Comparison of ENCODE assay signal across 23 cellular contexts in genomic region chr15:48904758-48905157, GRCh38. TPM values are rescaled to one million over a fixed set of nuclear protein-coding genes. Genes with fewer than 3 reads are reported as not detected.
DNase-seq lines count a peak whose midpoint lies in the region; ATAC-seq, FAIRE-seq and TF ChIP-seq lines count a peak whose summit lies in the region.
"Had no signal": no experiment of that assay in that cellular context is flagged by ENCODE, and none has a peak within 500 bp of the region (broad histone marks: within the 10 kb centered on the region; RNA-seq: fewer than 3 reads in every experiment).

No MANE protein-coding gene starts in this region.

- H3K79me1 ChIP-seq in neuronal stem cell (ENCODE audit: low read depth, low read length): no peaks in the 10 kb centered on the region

- no peak overlapping the region for H3K14ac ChIP-seq in neuronal stem cell (ENCODE audit: low read length)

- ATAC-seq in activated CD4-positive, alpha-beta T cell treated with anti-CD3 and anti-CD28 coated beads for 36 hours: no peak
- no peak for ATAC-seq in K562
- ATAC-seq in GM21515 (IDR thresholded peaks at IDR 0.05; ENCODE audit: unreplicated experiment): no peak
- no peak for ATAC-seq in GM21367 (IDR thresholded peaks at IDR 0.05; ENCODE audit: unreplicated experiment)
- ATAC-seq: A549, GM23338 had no signal

- H3K36me3 ChIP-seq in K562 (ENCODE audit: control insufficient read depth, insufficient read depth, low read length) (no peaks in the 10 kb centered on the region), neuronal stem cell (replicated peaks in 1 of 2; ENCODE audit: control insufficient read depth in 2 of 2, insufficient read depth in 2 of 2, low read length in 2 of 2) (no peaks in the 10 kb centered on the region), Caco-2 (ENCODE audit: control insufficient read depth, insufficient read depth, low read length) (no peaks in the 10 kb centered on the region)

- H2BK120ac ChIP-seq in neuronal stem cell (ENCODE audit: low read depth, low read length): no peak overlapping the region

- no peak for FAIRE-seq in K562 (lab: Jason Lieb, UNC)
- FAIRE-seq: A549, GM12892, GM18507, H54 had no signal

- intact Hi-C loops in activated CD4-positive, alpha-beta T cell treated with anti-CD3 and anti-CD28 coated beads for 36 hours (cut with DNase I, micrococcal nuclease): no loop called here
- intact Hi-C loops in activated T-helper 1 cell treated with anti-CD3 and anti-CD28 coated beads, Interleukin-12 subunit alpha, Interleukin-12 subunit beta, Interleukin-2, Interleukin-4 antibody, amounts not matched to agents 30 ng/mL and 10 ng/mL and 1 ng/mL, durations not matched to agents 14 hours and 24 hours and 36 hours (cut with micrococcal nuclease): loop anchor here (2.0 kb wide), 1 partner anchor 16 kb away; no protein-coding TSS in a partner anchor
- intact Hi-C loops in K562 (cut with micrococcal nuclease): no loop called here
- intact Hi-C loops in Caco-2 (cut with micrococcal nuclease; ENCODE audit: unreplicated experiment): no loop called here

- TF ChIP-seq CTCF in K562 (IDR thresholded peaks at IDR 0.05 in 2 of 3, conservative IDR thresholded peaks at IDR 0.05 in 1 of 3; ENCODE audit: insufficient read depth in 2 of 3, low read depth in 1 of 3, low read length in 3 of 3): no peak
- no peak for TF ChIP-seq CTCF in Caco-2 (IDR thresholded peaks at IDR 0.05; ENCODE audit: insufficient read depth in 1 of 2, low read depth in 1 of 2, low read length in 1 of 2, severe bottlenecking in 1 of 2, unreplicated experiment in 1 of 2)

- CTCF ChIA-PET in activated CD4-positive, alpha-beta T cell treated with anti-CD3 and anti-CD28 coated beads for 36 hours (lab: Charles Lee): interaction anchor here (2.3 kb wide), 1 partner anchor 71 kb away, joined by 11 read pairs; no protein-coding TSS in a partner anchor
- CTCF ChIA-PET in K562 (lab: Yijun Ruan, JAX; ENCODE audit: low intra/inter-chr PET ratio): no interaction called here
- CTCF ChIA-PET in Caco-2 (lab: Charles Lee): no interaction called here

- no peak overlapping the region for H3K27ac ChIP-seq in K562 (ENCODE audit: extremely low read depth, low read depth, low read length)
- H3K27ac ChIP-seq in neuronal stem cell (replicated peaks; ENCODE audit: low read length): no peak overlapping the region
- H3K27ac ChIP-seq: 22Rv1, A549, C4-2B, HL-60 had no signal

- H3K79me2 ChIP-seq in K562 (ENCODE audit: control insufficient read depth, insufficient read depth, low read length): no peaks in the 10 kb centered on the region

- H3K4me3 ChIP-seq in K562 (no peak overlapping the region), neuronal stem cell (ENCODE audit: low read length in 2 of 2) (no peak overlapping the region), Caco-2 (ENCODE audit: low read depth, low read length) (no peak overlapping the region)
- H3K4me3 ChIP-seq: A549, GM23338 had no signal

- no peak overlapping the region for H4K8ac ChIP-seq in neuronal stem cell (ENCODE audit: low read depth, low read length)

- no peak overlapping the region for H2BK5ac ChIP-seq in neuronal stem cell (ENCODE audit: low read length)

- TF ChIP-seq POLR2A in K562 (conservative IDR thresholded peaks at IDR 0.05): no peak

- H3K4me1 ChIP-seq in K562 (replicated peaks in 1 of 2; ENCODE audit: control insufficient read depth in 2 of 2, insufficient read depth in 2 of 2, low read length in 2 of 2) (no peaks in the 10 kb centered on the region), neuronal stem cell (ENCODE audit: control insufficient read depth in 2 of 2, insufficient read depth in 1 of 2, low read depth in 1 of 2, low read length in 2 of 2) (no peaks in the 10 kb centered on the region), Caco-2 (no peaks in the 10 kb centered on the region)
- H3K4me1 ChIP-seq: A549 had no signal

- H2AFZ ChIP-seq in K562 (ENCODE audit: low read depth, low read length): no peak overlapping the region
- H2AFZ ChIP-seq in neuronal stem cell (ENCODE audit: low read length): no peak overlapping the region
- H2AFZ ChIP-seq: GM23338 had no signal

- H3K4me3 Mint-ChIP-seq in activated CD4-positive, alpha-beta T cell treated with anti-CD3 and anti-CD28 coated beads for 36 hours: no peak overlapping the region
- no peak overlapping the region for H3K4me3 Mint-ChIP-seq in activated T-helper 1 cell treated with anti-CD3 and anti-CD28 coated beads, Interleukin-12 subunit alpha, Interleukin-12 subunit beta, Interleukin-2, Interleukin-4 antibody, amounts not matched to agents 30 ng/mL and 10 ng/mL and 1 ng/mL, durations not matched to agents 14 hours and 24 hours and 36 hours
- H3K4me3 Mint-ChIP-seq in Caco-2 (ENCODE audit: unreplicated experiment): no peak overlapping the region
- H3K4me3 Mint-ChIP-seq: CD4-positive, alpha-beta T cell; GM23338; HFFc6 had no signal

- H3K9me1 ChIP-seq in K562 (ENCODE audit: control insufficient read depth, insufficient read depth, low read length): no peaks in the 10 kb centered on the region

- no peak overlapping the region for H4K91ac ChIP-seq in neuronal stem cell (ENCODE audit: low read depth, low read length, poor library complexity)

- H3K4me1 Mint-ChIP-seq in activated CD4-positive, alpha-beta T cell treated with anti-CD3 and anti-CD28 coated beads for 36 hours: peaks cover 19% of the 10 kb centered on the region
- H3K4me1 Mint-ChIP-seq in activated T-helper 1 cell treated with anti-CD3 and anti-CD28 coated beads, Interleukin-12 subunit alpha, Interleukin-12 subunit beta, Interleukin-2, Interleukin-4 antibody, amounts not matched to agents 30 ng/mL and 10 ng/mL and 1 ng/mL, durations not matched to agents 14 hours and 24 hours and 36 hours (ENCODE audit: low read depth): peaks cover 29% of the 10 kb centered on the region
- no peaks in the 10 kb centered on the region for H3K4me1 Mint-ChIP-seq in Caco-2 (ENCODE audit: low read depth, unreplicated experiment)

- no peak overlapping the region for H3K18ac ChIP-seq in neuronal stem cell (ENCODE audit: low read length)

- H3K27me3 ChIP-seq in K562 (ENCODE audit: control insufficient read depth in 2 of 2, insufficient read depth in 2 of 2, low read length in 2 of 2): no peaks in the 10 kb centered on the region
- H3K27me3 ChIP-seq in neuronal stem cell (ENCODE audit: control insufficient read depth in 3 of 3, insufficient read depth in 3 of 3, low read depth in 1 of 3, low read length in 3 of 3): no peaks in the 10 kb centered on the region
- H3K27me3 ChIP-seq in Caco-2 (replicated peaks; ENCODE audit: control insufficient read depth, insufficient read depth, low read length): no peaks in the 10 kb centered on the region

- DNase-seq in activated CD4-positive, alpha-beta T cell treated with anti-CD3 and anti-CD28 coated beads for 36 hours: no peak
- DNase-seq in activated CD4-positive, alpha-beta T cell treated with anti-CD3 and anti-CD28 coated beads, Interleukin-2, amount 50 U/mL, for 1 hour: no peak
- no peak for DNase-seq in activated T-helper 1 cell treated with anti-CD3 and anti-CD28 coated beads, Interleukin-12 subunit alpha, Interleukin-12 subunit beta, Interleukin-2, Interleukin-4 antibody, amounts not matched to agents 30 ng/mL and 10 ng/mL and 1 ng/mL, durations not matched to agents 14 hours and 24 hours and 36 hours (ENCODE audit: low spot score)
- no peak for DNase-seq in K562 (ENCODE audit: extremely low read depth in 1 of 4, low spot score in 3 of 4)
- DNase-seq in neuronal stem cell (ENCODE audit: low spot score): no peak
- no peak for DNase-seq in Caco-2
- DNase-seq: AML-193; CD4-positive, alpha-beta T cell; DMS153; DMS79; GDM1; HCEC 1CT; HFFc6 had no signal

- BruUV-seq in K562 (replicated peaks; lab: Mats Ljungman, UMichigan) (no TSS peak), Caco-2 (replicated peaks; lab: Mats Ljungman, UMichigan) (no TSS peak)

- no peak overlapping the region for H2BK12ac ChIP-seq in neuronal stem cell (ENCODE audit: low read length)

- TF ChIP-seq EP300 in K562 (IDR thresholded peaks at IDR 0.05; ENCODE audit: low read length): no peak

- peaks cover 2% of the 10 kb centered on the region for H3K27me3 Mint-ChIP-seq in activated CD4-positive, alpha-beta T cell treated with anti-CD3 and anti-CD28 coated beads for 36 hours
- peaks cover 2% of the 10 kb centered on the region for H3K27me3 Mint-ChIP-seq in activated T-helper 1 cell treated with anti-CD3 and anti-CD28 coated beads, Interleukin-12 subunit alpha, Interleukin-12 subunit beta, Interleukin-2, Interleukin-4 antibody, amounts not matched to agents 30 ng/mL and 10 ng/mL and 1 ng/mL, durations not matched to agents 14 hours and 24 hours and 36 hours (ENCODE audit: insufficient read depth)
- H3K27me3 Mint-ChIP-seq in Caco-2 (ENCODE audit: insufficient read depth, unreplicated experiment): peaks cover 7% of the 10 kb centered on the region
- H3K27me3 Mint-ChIP-seq: CD4-positive, alpha-beta T cell had no signal

- no peak overlapping the region for H3K4ac ChIP-seq in neuronal stem cell (ENCODE audit: low read length)

- no peak for TF ChIP-seq RAD21 in K562 (CRISPR knock-in tag; conservative IDR thresholded peaks at IDR 0.05 in 1 of 2, IDR thresholded peaks at IDR 0.05 in 1 of 2)

- H2AK5ac ChIP-seq in neuronal stem cell (ENCODE audit: low read depth, low read length): no peak overlapping the region

- H3K23ac ChIP-seq in neuronal stem cell (ENCODE audit: low read depth, low read length, poor library complexity): no peak overlapping the region

- no peaks in the 10 kb centered on the region for H3K36me3 Mint-ChIP-seq in activated CD4-positive, alpha-beta T cell treated with anti-CD3 and anti-CD28 coated beads for 36 hours (ENCODE audit: low read depth)
- H3K36me3 Mint-ChIP-seq in activated T-helper 1 cell treated with anti-CD3 and anti-CD28 coated beads, Interleukin-12 subunit alpha, Interleukin-12 subunit beta, Interleukin-2, Interleukin-4 antibody, amounts not matched to agents 30 ng/mL and 10 ng/mL and 1 ng/mL, durations not matched to agents 14 hours and 24 hours and 36 hours (ENCODE audit: low read depth): peaks cover 6% of the 10 kb centered on the region
- no peaks in the 10 kb centered on the region for H3K36me3 Mint-ChIP-seq in Caco-2 (ENCODE audit: insufficient read depth, unreplicated experiment)

- H3K9ac ChIP-seq in K562 (ENCODE audit: insufficient read depth in 1 of 2, low read depth in 2 of 2, low read length in 2 of 2): no peak overlapping the region
- H3K9ac ChIP-seq in neuronal stem cell (ENCODE audit: low read depth, low read length, poor library complexity): no peak overlapping the region

- H2BK15ac ChIP-seq in neuronal stem cell (ENCODE audit: low read length): no peak overlapping the region

- H3K9me3 Mint-ChIP-seq in activated CD4-positive, alpha-beta T cell treated with anti-CD3 and anti-CD28 coated beads for 36 hours (ENCODE audit: low read depth): no peaks in the 10 kb centered on the region
- peaks cover 18% of the 10 kb centered on the region for H3K9me3 Mint-ChIP-seq in activated T-helper 1 cell treated with anti-CD3 and anti-CD28 coated beads, Interleukin-12 subunit alpha, Interleukin-12 subunit beta, Interleukin-2, Interleukin-4 antibody, amounts not matched to agents 30 ng/mL and 10 ng/mL and 1 ng/mL, durations not matched to agents 14 hours and 24 hours and 36 hours
- no peaks in the 10 kb centered on the region for H3K9me3 Mint-ChIP-seq in Caco-2 (ENCODE audit: unreplicated experiment)
- H3K9me3 Mint-ChIP-seq: CD4-positive, alpha-beta T cell; GM23338; HFFc6 had no signal

- WGBS in K562 (ENCODE audit: insufficient coverage, low coverage, missing lambda C conversion rate): 36% methylated on average over 4 of the region's 4 CpGs
- whole genome bisulfite sequencing in neuronal stem cell (ENCODE audit: extremely low coverage in 2 of 2, insufficient read length in 2 of 2, insufficient replicate concordance in 1 of 2), 2 donors: no CpG with 5 or more reads among the region's 4 CpGs

- no peak overlapping the region for H3K4me2 ChIP-seq in K562 (ENCODE audit: insufficient read depth, low read length)
- peak overlapping the region; percentile 3 for H3K4me2 ChIP-seq in neuronal stem cell (ENCODE audit: insufficient read depth, low read length, poor library complexity, severe bottlenecking)
- H3K4me2 ChIP-seq: A549, GM23338 had no signal

- H4K20me1 ChIP-seq in K562 (replicated peaks; ENCODE audit: control insufficient read depth, insufficient read depth, low read length): no peaks in the 10 kb centered on the region

- in situ Hi-C loops in K562 (cut with MboI): no loop called here

- H3K27ac Mint-ChIP-seq in activated CD4-positive, alpha-beta T cell treated with anti-CD3 and anti-CD28 coated beads for 36 hours: peak overlapping the region; percentile 29
- peak overlapping the region; percentile 74 for H3K27ac Mint-ChIP-seq in activated T-helper 1 cell treated with anti-CD3 and anti-CD28 coated beads, Interleukin-12 subunit alpha, Interleukin-12 subunit beta, Interleukin-2, Interleukin-4 antibody, amounts not matched to agents 30 ng/mL and 10 ng/mL and 1 ng/mL, durations not matched to agents 14 hours and 24 hours and 36 hours
- no peak overlapping the region for H3K27ac Mint-ChIP-seq in Caco-2 (ENCODE audit: unreplicated experiment)
- H3K27ac Mint-ChIP-seq: CD4-positive, alpha-beta T cell; GM23338; HFFc6 had no signal

- no peaks in the 10 kb centered on the region for H3K9me3 ChIP-seq in K562 (replicated peaks; ENCODE audit: control insufficient read depth, insufficient read depth, low read depth, low read length)
- no peaks in the 10 kb centered on the region for H3K9me3 ChIP-seq in neuronal stem cell (replicated peaks in 1 of 2; ENCODE audit: control insufficient read depth in 2 of 2, insufficient read depth in 1 of 2, low read depth in 1 of 2, low read length in 2 of 2)
- no peaks in the 10 kb centered on the region for H3K9me3 ChIP-seq in Caco-2
- H3K9me3 ChIP-seq: A549 had no signal

- POLR2A ChIA-PET in activated CD4-positive, alpha-beta T cell treated with anti-CD3 and anti-CD28 coated beads for 36 hours (lab: Charles Lee): no interaction called here
- POLR2A ChIA-PET in K562 (lab: Yijun Ruan, JAX) (interaction anchor here (0.7 to 1.1 kb wide), 3 partner anchors 8 to 234 kb away, joined by 3 to 4 read pairs (median 3); no protein-coding TSS in a partner anchor), Caco-2 (lab: Charles Lee) (no interaction called here)

RNA-seq across cellular contexts. Expression of gene EID1, which starts 26.8 kb away (rescaled TPM):
- total RNA-seq in activated CD4-positive, alpha-beta T cell treated with anti-CD3 and anti-CD28 coated beads for 36 hours: 10 to 100 TPM; 73.6 to 82.5 TPM
- total RNA-seq in activated T-helper 1 cell treated with anti-CD3 and anti-CD28 coated beads, Interleukin-12 subunit alpha, Interleukin-12 subunit beta, Interleukin-2, Interleukin-4 antibody, amounts not matched to agents 30 ng/mL and 10 ng/mL and 1 ng/mL, durations not matched to agents 14 hours and 24 hours and 36 hours: 177 and 183 TPM in 2 replicates
- 7.1 and 20.6 TPM in 2 replicates for total RNA-seq in K562 (2011; cell fraction: chromatin; rRNA removed; ENCODE audit: low replicate concordance)
- 10.7 and 13.6 TPM in 2 replicates for total RNA-seq in K562 (2011; cell fraction: nucleolus; rRNA removed)
- 16.9 and 21.3 TPM in 2 replicates for total RNA-seq in K562 (2011; cell fraction: nucleoplasm; rRNA removed)
- 167 and 170 TPM in 2 replicates for total RNA-seq in K562 (2014; rRNA removed)
- 136 and 159 TPM in 2 replicates for total RNA-seq in K562 (2014; rRNA removed; fragmentation: Illumina TruSeq; extraction: Trizol)
- 197 and 201 TPM in 2 replicates for total RNA-seq in K562 (2015; rRNA removed; fragmentation: Illumina TruSeq; extraction: Trizol)
- total RNA-seq in K562 (2021): 124 and 143 TPM in 2 replicates
- polyA plus RNA-seq in K562 (2011; rRNA removed): 118 and 154 TPM in 2 replicates
- 68.1 and 105 TPM in 2 replicates for polyA plus RNA-seq in K562 (2011; cell fraction: cytosol; rRNA removed)
- 42.9 and 66.4 TPM in 2 replicates for polyA plus RNA-seq in K562 (2011; cell fraction: nucleus; rRNA removed)
- polyA plus RNA-seq in K562 (2012): 116 and 124 TPM in 2 replicates
- 134 and 176 TPM in 2 replicates for polyA plus RNA-seq in K562 (2014; fragmentation: Illumina TruSeq; extraction: Trizol)
- polyA plus RNA-seq in K562 (2014; fragmentation: Nextera tagmentation; extraction: Ambion mirVana): 10 to 100 TPM; 46.5 to 51.2 TPM
- 177 and 211 TPM in 2 replicates for polyA plus RNA-seq in K562 (2014; rRNA removed)
- polyA minus RNA-seq in K562 (2011; rRNA and poly(A)+ RNA removed): 43.4 and 58.1 TPM in 2 replicates
- polyA minus RNA-seq in K562 (2011; cell fraction: cytosol; rRNA and poly(A)+ RNA removed): 61.7 and 69.7 TPM in 2 replicates
- polyA minus RNA-seq in K562 (2011; cell fraction: nucleus; rRNA and poly(A)+ RNA removed): 8.2 and 15.4 TPM in 2 replicates
- polyA plus RNA-seq in neuronal stem cell (2013, experiment 1 of 2): 245 TPM
- 255 TPM for polyA plus RNA-seq in neuronal stem cell (2013, experiment 2 of 2)
- 60.6 and 63.6 TPM in 2 replicates for total RNA-seq in Caco-2 (2022)

RNA-seq across cellular contexts. Expression of gene SHC4, which starts 59.0 kb away (rescaled TPM):
- 1 to 10 TPM; 1.4 TPM for total RNA-seq in activated CD4-positive, alpha-beta T cell treated with anti-CD3 and anti-CD28 coated beads for 36 hours
- 25.7 and 26.4 TPM in 2 replicates for total RNA-seq in activated T-helper 1 cell treated with anti-CD3 and anti-CD28 coated beads, Interleukin-12 subunit alpha, Interleukin-12 subunit beta, Interleukin-2, Interleukin-4 antibody, amounts not matched to agents 30 ng/mL and 10 ng/mL and 1 ng/mL, durations not matched to agents 14 hours and 24 hours and 36 hours
- total RNA-seq in K562 (2011; cell fraction: chromatin; rRNA removed; ENCODE audit: low replicate concordance): 2.0 and 3.6 TPM in 2 replicates
- total RNA-seq in K562 (2011; cell fraction: nucleolus; rRNA removed): 1.4 and 2.0 TPM in 2 replicates
- total RNA-seq in K562 (2011; cell fraction: nucleoplasm; rRNA removed): 2.9 and 3.5 TPM in 2 replicates
- 0.24 and 0.73 TPM in 2 replicates for total RNA-seq in K562 (2014; rRNA removed)
- 0.55 and 0.89 TPM in 2 replicates for total RNA-seq in K562 (2014; rRNA removed; fragmentation: Illumina TruSeq; extraction: Trizol)
- 0.45 and 0.69 TPM in 2 replicates for total RNA-seq in K562 (2015; rRNA removed; fragmentation: Illumina TruSeq; extraction: Trizol)
- 0.40 and 0.51 TPM in 2 replicates for total RNA-seq in K562 (2021)
- polyA plus RNA-seq in K562 (2011; rRNA removed): 1.2 and 1.6 TPM in 2 replicates
- 0.42 and 0.96 TPM in 2 replicates for polyA plus RNA-seq in K562 (2011; cell fraction: cytosol; rRNA removed)
- 4.1 and 4.8 TPM in 2 replicates for polyA plus RNA-seq in K562 (2011; cell fraction: nucleus; rRNA removed)
- polyA plus RNA-seq in K562 (2012): 0.70 and 0.73 TPM in 2 replicates
- polyA plus RNA-seq in K562 (2014; fragmentation: Illumina TruSeq; extraction: Trizol): 0.43 and 0.89 TPM in 2 replicates
- polyA plus RNA-seq in K562 (2014; fragmentation: Nextera tagmentation; extraction: Ambion mirVana): 1 to 10 TPM in 1 of 2 experiments, under 1 TPM in 1; 0.67 to 1.0 TPM
- polyA plus RNA-seq in K562 (2014; rRNA removed): 0.52 and 1.1 TPM in 2 replicates
- 2.6 and 3.5 TPM in 2 replicates for polyA minus RNA-seq in K562 (2011; rRNA and poly(A)+ RNA removed)
- not detected in 2 replicates for polyA minus RNA-seq in K562 (2011; cell fraction: cytosol; rRNA and poly(A)+ RNA removed)
- 1.5 and 4.1 TPM in 2 replicates for polyA minus RNA-seq in K562 (2011; cell fraction: nucleus; rRNA and poly(A)+ RNA removed)
- polyA plus RNA-seq in neuronal stem cell (2013, experiment 1 of 2): 0.78 TPM
- 0.71 TPM for polyA plus RNA-seq in neuronal stem cell (2013, experiment 2 of 2)
- total RNA-seq in Caco-2 (2022): not detected in 2 replicates
- total RNA-seq: CD4-positive, alpha-beta T cell had no signal
